12 cellular contexts compared by ENCODE assay signal in genomic region chrX:71992711-71993110, GRCh38.
DNase-seq lines count a peak whose midpoint lies in the region; ATAC-seq lines count a peak whose summit lies in the region.
"Had no signal": no experiment of that assay in that cellular context is flagged by ENCODE, and none has a peak within 500 bp of the region (broad histone marks: within the 10 kb centered on the region; RNA-seq: fewer than 3 reads in every experiment).

No MANE protein-coding gene starts in this region.

- no peak overlapping the region for H3K4me3 Mint-ChIP-seq in activated CD4-positive, alpha-beta memory T cell treated with anti-CD3 and anti-CD28 coated beads for 36 hours
- peak overlapping the region; percentile 43 to 57 for H3K4me3 Mint-ChIP-seq in effector memory CD8-positive, alpha-beta T cell
- no peak overlapping the region for H3K4me3 Mint-ChIP-seq in activated T-helper 2 cell treated with anti-CD3 and anti-CD28 coated beads, Interferon-gamma antibody, Interleukin-2, Interleukin-4, amounts not matched to agents 10 μg/mL and 5 μg/mL and 100 μg/mL, durations not matched to agents 14 hours and 24 hours and 36 hours (ENCODE audit: low read depth)

- no peak overlapping the region for H3K4me3 ChIP-seq in MG63
- H3K4me3 ChIP-seq: heart left ventricle, thoracic aorta had no signal

- H3K27ac Mint-ChIP-seq in activated CD4-positive, alpha-beta memory T cell treated with anti-CD3 and anti-CD28 coated beads for 36 hours, result no peak overlapping the region
- peak overlapping the region; percentile 93 for H3K27ac Mint-ChIP-seq in effector memory CD8-positive, alpha-beta T cell
- no peak overlapping the region for H3K27ac Mint-ChIP-seq in activated T-helper 2 cell treated with anti-CD3 and anti-CD28 coated beads, Interferon-gamma antibody, Interleukin-2, Interleukin-4, amounts not matched to agents 10 μg/mL and 5 μg/mL and 100 μg/mL, durations not matched to agents 14 hours and 24 hours and 36 hours

- H3K36me3 Mint-ChIP-seq in activated CD4-positive, alpha-beta memory T cell treated with anti-CD3 and anti-CD28 coated beads for 36 hours, result no peaks in the 10 kb centered on the region
- H3K36me3 Mint-ChIP-seq in effector memory CD8-positive, alpha-beta T cell (ENCODE audit: insufficient read depth), result peaks cover 8% of the 10 kb centered on the region
- H3K36me3 Mint-ChIP-seq in activated T-helper 2 cell treated with anti-CD3 and anti-CD28 coated beads, Interferon-gamma antibody, Interleukin-2, Interleukin-4, amounts not matched to agents 10 μg/mL and 5 μg/mL and 100 μg/mL, durations not matched to agents 14 hours and 24 hours and 36 hours (ENCODE audit: low read depth), result no peaks in the 10 kb centered on the region

- peak; percentile 48 for DNase-seq in activated CD4-positive, alpha-beta memory T cell treated with anti-CD3 and anti-CD28 coated beads for 36 hours
- peak; percentile 67 for DNase-seq in effector memory CD8-positive, alpha-beta T cell
- peak; percentile 20 to 35 for DNase-seq in stimulated activated CD8-positive, alpha-beta memory T cell treated with anti-CD3 and anti-CD28 coated beads, Interleukin-4, amount 100 ng/mL, for 1 hour (ENCODE audit: low read depth in 2 of 2, low spot score in 1 of 2)
- DNase-seq in activated T-helper 2 cell treated with anti-CD3 and anti-CD28 coated beads, Interferon-gamma antibody, Interleukin-2, Interleukin-4, amounts not matched to agents 10 μg/mL and 5 μg/mL and 100 μg/mL, durations not matched to agents 14 hours and 24 hours and 36 hours (ENCODE audit: low spot score), result no peak
- DNase-seq in epidermal melanocyte (ENCODE audit: insufficient read length, low spot score) (no peak), NCI-H82 treated with DMSO at 0.1 percent for 48 hours (lab: John Stamatoyannopoulos, UW; ENCODE audit: unreplicated experiment) (no peak), MG63 (no peak)
- DNase-seq: dermis blood vessel endothelial cell, heart left ventricle, IMR-90 had no signal

- H3K27me3 Mint-ChIP-seq in activated CD4-positive, alpha-beta memory T cell treated with anti-CD3 and anti-CD28 coated beads for 36 hours, result no peaks in the 10 kb centered on the region
- no peaks in the 10 kb centered on the region for H3K27me3 Mint-ChIP-seq in effector memory CD8-positive, alpha-beta T cell
- H3K27me3 Mint-ChIP-seq in activated T-helper 2 cell treated with anti-CD3 and anti-CD28 coated beads, Interferon-gamma antibody, Interleukin-2, Interleukin-4, amounts not matched to agents 10 μg/mL and 5 μg/mL and 100 μg/mL, durations not matched to agents 14 hours and 24 hours and 36 hours (ENCODE audit: low read depth), result peaks cover 8% of the 10 kb centered on the region

- intact Hi-C loops in activated CD4-positive, alpha-beta memory T cell treated with anti-CD3 and anti-CD28 coated beads for 36 hours (cut with micrococcal nuclease), result no loop called here
- intact Hi-C loops in activated T-helper 2 cell treated with anti-CD3 and anti-CD28 coated beads, Interferon-gamma antibody, Interleukin-2, Interleukin-4, amounts not matched to agents 10 μg/mL and 5 μg/mL and 100 μg/mL, durations not matched to agents 14 hours and 24 hours and 36 hours (cut with micrococcal nuclease), result no loop called here

- CTCF ChIA-PET in activated CD4-positive, alpha-beta memory T cell treated with anti-CD3 and anti-CD28 coated beads for 36 hours (lab: Charles Lee), result no interaction called here

- peaks cover 10% of the 10 kb centered on the region for H3K4me1 Mint-ChIP-seq in activated CD4-positive, alpha-beta memory T cell treated with anti-CD3 and anti-CD28 coated beads for 36 hours (ENCODE audit: low read depth)
- H3K4me1 Mint-ChIP-seq in effector memory CD8-positive, alpha-beta T cell (ENCODE audit: low read depth in 2 of 2), result peaks cover 30 to 31% of the 10 kb centered on the region in 2 donors
- H3K4me1 Mint-ChIP-seq in activated T-helper 2 cell treated with anti-CD3 and anti-CD28 coated beads, Interferon-gamma antibody, Interleukin-2, Interleukin-4, amounts not matched to agents 10 μg/mL and 5 μg/mL and 100 μg/mL, durations not matched to agents 14 hours and 24 hours and 36 hours (ENCODE audit: low read depth), result no peaks in the 10 kb centered on the region

- H3K36me3 ChIP-seq in MG63, result no peaks in the 10 kb centered on the region
- H3K36me3 ChIP-seq: heart left ventricle, thoracic aorta had no signal

- POLR2A ChIA-PET in activated CD4-positive, alpha-beta memory T cell treated with anti-CD3 and anti-CD28 coated beads for 36 hours (lab: Charles Lee), result no interaction called here

- H3K9me3 ChIP-seq in MG63, result no peaks in the 10 kb centered on the region
- H3K9me3 ChIP-seq: heart left ventricle, thoracic aorta had no signal

- H3K9me3 Mint-ChIP-seq in activated CD4-positive, alpha-beta memory T cell treated with anti-CD3 and anti-CD28 coated beads for 36 hours, result no peaks in the 10 kb centered on the region
- no peaks in the 10 kb centered on the region for H3K9me3 Mint-ChIP-seq in effector memory CD8-positive, alpha-beta T cell
- H3K9me3 Mint-ChIP-seq in activated T-helper 2 cell treated with anti-CD3 and anti-CD28 coated beads, Interferon-gamma antibody, Interleukin-2, Interleukin-4, amounts not matched to agents 10 μg/mL and 5 μg/mL and 100 μg/mL, durations not matched to agents 14 hours and 24 hours and 36 hours, result no peaks in the 10 kb centered on the region

- peak; percentile 49 for ATAC-seq in HG02610 (IDR thresholded peaks at IDR 0.05; ENCODE audit: unreplicated experiment)
- peak; percentile 97 for ATAC-seq in effector memory CD8-positive, alpha-beta T cell (replicated peaks)
- ATAC-seq: heart left ventricle had no signal

- no peaks in the 10 kb centered on the region for H3K27me3 ChIP-seq in MG63

Comparison
In these comparisons a context has a peak if more than half of its experiments do, and no peak if none do; other contexts are left out.
1. DNase-seq: peak in activated CD4-positive, alpha-beta memory T cell treated with anti-CD3 and anti-CD28 coated beads for 36 hours (single experiment), effector memory CD8-positive, alpha-beta T cell (3 of 3) and stimulated activated CD8-positive, alpha-beta memory T cell treated with anti-CD3 and anti-CD28 coated beads, Interleukin-4, amount 100 ng/mL, for 1 hour (2 of 2); none in activated T-helper 2 cell treated with anti-CD3 and anti-CD28 coated beads, Interferon-gamma antibody, Interleukin-2, Interleukin-4, amounts not matched to agents 10 μg/mL and 5 μg/mL and 100 μg/mL, durations not matched to agents 14 hours and 24 hours and 36 hours (single experiment), epidermal melanocyte (single experiment), NCI-H82 treated with DMSO at 0.1 percent for 48 hours (single experiment) and MG63 (single experiment).
2. H3K27ac Mint-ChIP-seq: peak in effector memory CD8-positive, alpha-beta T cell (2 of 2); none in activated CD4-positive, alpha-beta memory T cell treated with anti-CD3 and anti-CD28 coated beads for 36 hours (single experiment) and activated T-helper 2 cell treated with anti-CD3 and anti-CD28 coated beads, Interferon-gamma antibody, Interleukin-2, Interleukin-4, amounts not matched to agents 10 μg/mL and 5 μg/mL and 100 μg/mL, durations not matched to agents 14 hours and 24 hours and 36 hours (single experiment).
3. H3K4me3 Mint-ChIP-seq: peak in effector memory CD8-positive, alpha-beta T cell (2 of 2); none in activated CD4-positive, alpha-beta memory T cell treated with anti-CD3 and anti-CD28 coated beads for 36 hours (single experiment) and activated T-helper 2 cell treated with anti-CD3 and anti-CD28 coated beads, Interferon-gamma antibody, Interleukin-2, Interleukin-4, amounts not matched to agents 10 μg/mL and 5 μg/mL and 100 μg/mL, durations not matched to agents 14 hours and 24 hours and 36 hours (single experiment).